In genomic region chr9:89969156-89969566, GRCh38 we compare ENCODE assay signal across 14 cellular contexts.
DNase-seq lines count a peak whose midpoint lies in the region; ATAC-seq, FAIRE-seq and TF ChIP-seq lines count a peak whose summit lies in the region.
"Had no signal": no experiment of that assay in that cellular context is flagged by ENCODE, and none has a peak within 500 bp of the region (broad histone marks: within the 10 kb centered on the region; RNA-seq: fewer than 3 reads in every experiment).

No MANE protein-coding gene starts in this region.

- DNase-seq in activated CD4-positive, alpha-beta memory T cell treated with anti-CD3 and anti-CD28 coated beads for 36 hours: peak; percentile 56
- DNase-seq in activated CD4-positive, alpha-beta memory T cell treated with anti-CD3 and anti-CD28 coated beads, Interleukin-2, amount 10 ng/mL, durations not matched to agents 7 days and 5 days: no peak
- DNase-seq in NCI-H146 treated with DMSO at 0.1 percent for 48 hours (lab: John Stamatoyannopoulos, UW; ENCODE audit: unreplicated experiment): peak; percentile 64
- DNase-seq in bronchial epithelial cell (ENCODE audit: low read depth): peak; percentile 88
- peak; percentile 62 for DNase-seq in stimulated activated CD4-positive, alpha-beta T cell treated with anti-CD3 and anti-CD28 coated beads, Interleukin-4, amount 100 ng/mL, for 24 hours
- DNase-seq in activated CD4-positive, CD25-positive, alpha-beta regulatory T cell (lab: John Stamatoyannopoulos, UW): no peak
- DNase-seq in cardiac septum (ENCODE audit: low spot score): no peak
- DNase-seq in WTC11 (ENCODE audit: low spot score): no peak
- DNase-seq: BE2C, T-helper 17 cell had no signal

- intact Hi-C loops in activated CD4-positive, alpha-beta memory T cell treated with anti-CD3 and anti-CD28 coated beads for 36 hours (cut with micrococcal nuclease): loop anchor here (1.0 to 2.0 kb wide), 2 partner anchors 14 to 16 kb away; no protein-coding TSS in a partner anchor
- intact Hi-C loops in cardiac septum (cut with DNase I): no loop called here

- peaks cover 4% of the 10 kb centered on the region for H3K27me3 Mint-ChIP-seq in activated CD4-positive, alpha-beta memory T cell treated with anti-CD3 and anti-CD28 coated beads for 36 hours
- no peaks in the 10 kb centered on the region for H3K27me3 Mint-ChIP-seq in activated CD4-positive, alpha-beta memory T cell treated with anti-CD3 and anti-CD28 coated beads, Interleukin-2, amount 10 ng/mL, durations not matched to agents 7 days and 5 days
- H3K27me3 Mint-ChIP-seq in WTC11 (ENCODE audit: low read depth): no peaks in the 10 kb centered on the region
- H3K27me3 Mint-ChIP-seq: IgD-negative memory B cell; stimulated activated memory B cell treated with anti-CD40 and anti-IgM and Interleukin-4, amounts not matched to agents 10 μg/mL and 1 μg/mL and 100 μg/mL, for 72 hours had no signal

- no peak overlapping the region for H3K27ac Mint-ChIP-seq in activated CD4-positive, alpha-beta memory T cell treated with anti-CD3 and anti-CD28 coated beads for 36 hours
- H3K27ac Mint-ChIP-seq in activated CD4-positive, alpha-beta memory T cell treated with anti-CD3 and anti-CD28 coated beads, Interleukin-2, amount 10 ng/mL, durations not matched to agents 7 days and 5 days: no peak overlapping the region
- H3K27ac Mint-ChIP-seq in WTC11: no peak overlapping the region
- H3K27ac Mint-ChIP-seq: activated naive CD8-positive, alpha-beta T cell; IgD-negative memory B cell; stimulated activated memory B cell treated with anti-CD40 and anti-IgM and Interleukin-4, amounts not matched to agents 10 μg/mL and 1 μg/mL and 100 μg/mL, for 72 hours; T-helper 17 cell had no signal

- H3K27me3 ChIP-seq in bronchial epithelial cell (ENCODE audit: control insufficient read depth, insufficient read depth, low read length): no peaks in the 10 kb centered on the region

- TF ChIP-seq CTCF in bronchial epithelial cell (IDR thresholded peaks at IDR 0.05; ENCODE audit: insufficient read depth, low read length, severe bottlenecking): no peak
- TF ChIP-seq CTCF in WTC11 (IDR thresholded peaks at IDR 0.05): no peak

- no peak overlapping the region for H3K4me3 Mint-ChIP-seq in activated CD4-positive, alpha-beta memory T cell treated with anti-CD3 and anti-CD28 coated beads for 36 hours
- no peak overlapping the region for H3K4me3 Mint-ChIP-seq in activated CD4-positive, alpha-beta memory T cell treated with anti-CD3 and anti-CD28 coated beads, Interleukin-2, amount 10 ng/mL, durations not matched to agents 7 days and 5 days
- no peak overlapping the region for H3K4me3 Mint-ChIP-seq in WTC11
- H3K4me3 Mint-ChIP-seq: activated naive CD8-positive, alpha-beta T cell; IgD-negative memory B cell; stimulated activated memory B cell treated with anti-CD40 and anti-IgM and Interleukin-4, amounts not matched to agents 10 μg/mL and 1 μg/mL and 100 μg/mL, for 72 hours; T-helper 17 cell had no signal

- ATAC-seq in WTC11: no peak
- ATAC-seq: sciatic nerve; stimulated activated memory B cell treated with anti-CD40 and anti-IgM and Interleukin-4, amounts not matched to agents 10 μg/mL and 1 μg/mL and 100 μg/mL, for 72 hours; T-helper 17 cell had no signal

- peaks cover 30% of the 10 kb centered on the region for H3K4me1 Mint-ChIP-seq in activated CD4-positive, alpha-beta memory T cell treated with anti-CD3 and anti-CD28 coated beads for 36 hours (ENCODE audit: low read depth)
- peaks cover 31% of the 10 kb centered on the region for H3K4me1 Mint-ChIP-seq in activated CD4-positive, alpha-beta memory T cell treated with anti-CD3 and anti-CD28 coated beads, Interleukin-2, amount 10 ng/mL, durations not matched to agents 7 days and 5 days
- H3K4me1 Mint-ChIP-seq in WTC11: no peaks in the 10 kb centered on the region
- H3K4me1 Mint-ChIP-seq: T-helper 17 cell had no signal

- POLR2A ChIA-PET in activated CD4-positive, alpha-beta memory T cell treated with anti-CD3 and anti-CD28 coated beads for 36 hours (lab: Charles Lee): interaction anchor here (1.0 to 1.1 kb wide), 2 partner anchors 16 to 17 kb away, joined by 3 read pairs; no protein-coding TSS in a partner anchor
- POLR2A ChIA-PET in activated CD4-positive, alpha-beta memory T cell treated with anti-CD3 and anti-CD28 coated beads, Interleukin-2, amount 10 ng/mL, durations not matched to agents 7 days and 5 days (lab: Charles Lee): interaction anchor here (0.7 kb wide), 1 partner anchor 14 kb away, joined by 3 read pairs; no protein-coding TSS in a partner anchor
- POLR2A ChIA-PET in WTC11 (lab: Charles Lee): no interaction called here

- no peaks in the 10 kb centered on the region for H3K36me3 ChIP-seq in bronchial epithelial cell (ENCODE audit: control insufficient read depth, insufficient read depth, low read length)
- H3K36me3 ChIP-seq: BE2C had no signal

- CTCF ChIA-PET in activated CD4-positive, alpha-beta memory T cell treated with anti-CD3 and anti-CD28 coated beads for 36 hours (lab: Charles Lee): interaction anchor here (0.6 to 1.7 kb wide), 4 partner anchors 15 to 371 kb away, joined by 3 to 8 read pairs (median 7); no protein-coding TSS in a partner anchor
- CTCF ChIA-PET in activated CD4-positive, alpha-beta memory T cell treated with anti-CD3 and anti-CD28 coated beads, Interleukin-2, amount 10 ng/mL, durations not matched to agents 7 days and 5 days (lab: Charles Lee): interaction anchor here (1.2 kb wide), 1 partner anchor 367 kb away, joined by 5 read pairs; no protein-coding TSS in a partner anchor
- CTCF ChIA-PET in WTC11 (lab: Charles Lee): interaction anchor here (1.1 to 1.5 kb wide), 3 partner anchors 9 to 376 kb away, joined by 3 to 6 read pairs (median 4); no protein-coding TSS in a partner anchor

- no peak overlapping the region for H3K4me3 ChIP-seq in bronchial epithelial cell (ENCODE audit: low read depth, low read length)

- no peaks in the 10 kb centered on the region for H3K36me3 Mint-ChIP-seq in activated CD4-positive, alpha-beta memory T cell treated with anti-CD3 and anti-CD28 coated beads for 36 hours
- no peaks in the 10 kb centered on the region for H3K36me3 Mint-ChIP-seq in activated CD4-positive, alpha-beta memory T cell treated with anti-CD3 and anti-CD28 coated beads, Interleukin-2, amount 10 ng/mL, durations not matched to agents 7 days and 5 days (ENCODE audit: low read depth)
- H3K36me3 Mint-ChIP-seq in WTC11: no peaks in the 10 kb centered on the region
- H3K36me3 Mint-ChIP-seq: activated naive CD8-positive, alpha-beta T cell; stimulated activated memory B cell treated with anti-CD40 and anti-IgM and Interleukin-4, amounts not matched to agents 10 μg/mL and 1 μg/mL and 100 μg/mL, for 72 hours had no signal

- H3K9me3 Mint-ChIP-seq in activated CD4-positive, alpha-beta memory T cell treated with anti-CD3 and anti-CD28 coated beads for 36 hours: no peaks in the 10 kb centered on the region
- no peaks in the 10 kb centered on the region for H3K9me3 Mint-ChIP-seq in activated CD4-positive, alpha-beta memory T cell treated with anti-CD3 and anti-CD28 coated beads, Interleukin-2, amount 10 ng/mL, durations not matched to agents 7 days and 5 days
- H3K9me3 Mint-ChIP-seq in WTC11: peaks cover 7% of the 10 kb centered on the region
- H3K9me3 Mint-ChIP-seq: IgD-negative memory B cell had no signal

- no peak for FAIRE-seq in bronchial epithelial cell (lab: Jason Lieb, UNC)

TF ChIP-seq in WTC11, 78 proteins besides CTCF, POLR2A, EP300 and RAD21:
- TF ChIP-seq ZBTB21 (CRISPR knock-in tag; IDR thresholded peaks at IDR 0.05; ENCODE audit: borderline replicate concordance): no peak

Comparison
In these comparisons a context has a peak if more than half of its experiments do, and no peak if none do; other contexts are left out.
1. DNase-seq: peak in activated CD4-positive, alpha-beta memory T cell treated with anti-CD3 and anti-CD28 coated beads for 36 hours (single experiment), NCI-H146 treated with DMSO at 0.1 percent for 48 hours (single experiment), bronchial epithelial cell (single experiment) and stimulated activated CD4-positive, alpha-beta T cell treated with anti-CD3 and anti-CD28 coated beads, Interleukin-4, amount 100 ng/mL, for 24 hours (single experiment); none in activated CD4-positive, alpha-beta memory T cell treated with anti-CD3 and anti-CD28 coated beads, Interleukin-2, amount 10 ng/mL, durations not matched to agents 7 days and 5 days (single experiment), activated CD4-positive, CD25-positive, alpha-beta regulatory T cell (0 of 4), cardiac septum (single experiment) and WTC11 (single experiment).